21 cellular contexts compared by ENCODE assay signal in genomic region chr2:9240745-9241144, GRCh38. TPM values are rescaled to one million over a fixed set of nuclear protein-coding genes. Genes with fewer than 3 reads are reported as not detected.
DNase-seq lines count a peak whose midpoint lies in the region; ATAC-seq and TF ChIP-seq lines count a peak whose summit lies in the region.
"Had no signal": no experiment of that assay in that cellular context is flagged by ENCODE, and none has a peak within 500 bp of the region (broad histone marks: within the 10 kb centered on the region; RNA-seq: fewer than 3 reads in every experiment).

No MANE protein-coding gene starts in this region.

- CTCF ChIA-PET in IMR-90 (lab: Yijun Ruan, JAX): no interaction called here

- H2BK15ac ChIP-seq in IMR-90 (ENCODE audit: low read depth, low read length): no peak overlapping the region

- H4K20me1 ChIP-seq in IMR-90 (ENCODE audit: insufficient read depth, low read length): peaks cover 11% of the 10 kb centered on the region; the same call in 1 of the 2 replicates

- peaks cover 3% of the 10 kb centered on the region for H3K4me1 Mint-ChIP-seq in activated CD4-positive, alpha-beta T cell treated with anti-CD3 and anti-CD28 coated beads, Interleukin-2, amount 10 ng/mL, durations not matched to agents 24 days and 14 days
- peaks cover 82% of the 10 kb centered on the region for H3K4me1 Mint-ChIP-seq in chondrocyte (ENCODE audit: low read depth)
- H3K4me1 Mint-ChIP-seq in nephron: peaks cover 66% of the 10 kb centered on the region
- H3K4me1 Mint-ChIP-seq: stimulated activated naive B cell treated with anti-CD40 and anti-IgM and Interleukin-4, amounts not matched to agents 10 μg/mL and 1 μg/mL and 100 μg/mL, for 72 hours had no signal

- no peaks in the 10 kb centered on the region for H3K36me3 Mint-ChIP-seq in activated CD4-positive, alpha-beta T cell treated with anti-CD3 and anti-CD28 coated beads, Interleukin-2, amount 10 ng/mL, durations not matched to agents 24 days and 14 days (ENCODE audit: low read depth)
- H3K36me3 Mint-ChIP-seq in chondrocyte (ENCODE audit: low read depth) (peaks cover 2% of the 10 kb centered on the region), nephron (ENCODE audit: low read depth) (no peaks in the 10 kb centered on the region)
- H3K36me3 Mint-ChIP-seq: activated naive CD8-positive, alpha-beta T cell; mesothelial cell of epicardium; stimulated activated naive B cell treated with anti-CD40 and anti-IgM and Interleukin-4, amounts not matched to agents 10 μg/mL and 1 μg/mL and 100 μg/mL, for 72 hours had no signal

- intact Hi-C loops in activated CD4-positive, alpha-beta T cell treated with anti-CD3 and anti-CD28 coated beads, Interleukin-2, amount 10 ng/mL, durations not matched to agents 24 days and 14 days (cut with micrococcal nuclease): no loop called here
- intact Hi-C loops in IMR-90 (cut with micrococcal nuclease): no loop called here

- ATAC-seq in IMR-90 (ENCODE audit: low read depth) (no peak), GM18520 (IDR thresholded peaks at IDR 0.05; ENCODE audit: unreplicated experiment) (no peak)
- ATAC-seq: A549; stimulated activated naive B cell treated with anti-CD40 and anti-IgM and Interleukin-4, amounts not matched to agents 10 μg/mL and 1 μg/mL and 100 μg/mL, for 72 hours had no signal

- H2AK9ac ChIP-seq in IMR-90 (replicated peaks; ENCODE audit: low read depth, low read length, poor library complexity): no peak overlapping the region

- H3K56ac ChIP-seq in IMR-90 (ENCODE audit: extremely low read depth, insufficient read depth, low read length): no peak overlapping the region

- peak overlapping the region; percentile 49; the same call in 1 of the 2 replicates for H4K5ac ChIP-seq in IMR-90 (ENCODE audit: low read depth, low read length)

- H3K27me3 Mint-ChIP-seq in activated CD4-positive, alpha-beta T cell treated with anti-CD3 and anti-CD28 coated beads, Interleukin-2, amount 10 ng/mL, durations not matched to agents 24 days and 14 days: no peaks in the 10 kb centered on the region
- no peaks in the 10 kb centered on the region for H3K27me3 Mint-ChIP-seq in chondrocyte (ENCODE audit: low read depth)
- H3K27me3 Mint-ChIP-seq in nephron (ENCODE audit: low read depth): no peaks in the 10 kb centered on the region
- H3K27me3 Mint-ChIP-seq: activated naive CD8-positive, alpha-beta T cell; stimulated activated naive B cell treated with anti-CD40 and anti-IgM and Interleukin-4, amounts not matched to agents 10 μg/mL and 1 μg/mL and 100 μg/mL, for 72 hours had no signal

- H3K79me1 ChIP-seq in IMR-90 (ENCODE audit: low read depth in 1 of 2, low read length in 2 of 2): peaks cover 54 to 87% of the 10 kb centered on the region in 2 experiments

- H3K4me3 ChIP-seq in IMR-90 (ENCODE audit: insufficient read depth, low read depth, low read length): no peak overlapping the region
- H3K4me3 ChIP-seq: A549, dorsolateral prefrontal cortex, esophagus muscularis mucosa, heart left ventricle, sigmoid colon, upper lobe of left lung had no signal

- H3K4ac ChIP-seq in IMR-90 (ENCODE audit: low read depth, low read length): no peak overlapping the region

- BruUV-seq in IMR-90 (replicated peaks; lab: Mats Ljungman, UMichigan): no TSS peak

- H3K4me3 Mint-ChIP-seq in activated CD4-positive, alpha-beta T cell treated with anti-CD3 and anti-CD28 coated beads, Interleukin-2, amount 10 ng/mL, durations not matched to agents 24 days and 14 days: no peak overlapping the region
- no peak overlapping the region for H3K4me3 Mint-ChIP-seq in chondrocyte (ENCODE audit: unreplicated experiment)
- no peak overlapping the region for H3K4me3 Mint-ChIP-seq in nephron
- H3K4me3 Mint-ChIP-seq: activated naive CD8-positive, alpha-beta T cell; mesothelial cell of epicardium; stimulated activated naive B cell treated with anti-CD40 and anti-IgM and Interleukin-4, amounts not matched to agents 10 μg/mL and 1 μg/mL and 100 μg/mL, for 72 hours had no signal

- no peaks in the 10 kb centered on the region; the same call in 1 of the 2 replicates for H3K36me3 ChIP-seq in IMR-90 (ENCODE audit: control insufficient read depth, insufficient read depth, low read length)
- H3K36me3 ChIP-seq: esophagus muscularis mucosa, heart left ventricle, sigmoid colon, upper lobe of left lung had no signal

- H3K23ac ChIP-seq in IMR-90 (ENCODE audit: low read depth, low read length): no peak overlapping the region

- H3K9me3 Mint-ChIP-seq in activated CD4-positive, alpha-beta T cell treated with anti-CD3 and anti-CD28 coated beads, Interleukin-2, amount 10 ng/mL, durations not matched to agents 24 days and 14 days: no peaks in the 10 kb centered on the region
- no peaks in the 10 kb centered on the region for H3K9me3 Mint-ChIP-seq in chondrocyte (ENCODE audit: low read depth)
- H3K9me3 Mint-ChIP-seq in nephron: no peaks in the 10 kb centered on the region
- H3K9me3 Mint-ChIP-seq: mesothelial cell of epicardium; stimulated activated naive B cell treated with anti-CD40 and anti-IgM and Interleukin-4, amounts not matched to agents 10 μg/mL and 1 μg/mL and 100 μg/mL, for 72 hours had no signal

- H2AK5ac ChIP-seq in IMR-90 (ENCODE audit: low read depth, low read length): no peak overlapping the region

- POLR2A ChIA-PET in IMR-90 (lab: Charles Lee; ENCODE audit: unreplicated experiment): interaction anchor here (0.5 kb wide), 1 partner anchor 84 kb away, joined by 7 read pairs; no protein-coding TSS in a partner anchor

- H3K9me3 ChIP-seq in IMR-90 (ENCODE audit: control insufficient read depth, insufficient read depth, low read length): no peaks in the 10 kb centered on the region
- H3K9me3 ChIP-seq: A549, esophagus muscularis mucosa, heart left ventricle, sigmoid colon, upper lobe of left lung had no signal

- no peak overlapping the region for H3K4me2 ChIP-seq in IMR-90 (ENCODE audit: low read depth, low read length)
- H3K4me2 ChIP-seq: A549 had no signal

- dilution Hi-C loops in IMR-90 (cut with HindIII; ENCODE audit: low sequenced_read_pairs, unreplicated experiment): no loop called here

- DNase-seq in activated CD4-positive, alpha-beta T cell treated with anti-CD3 and anti-CD28 coated beads, Interleukin-2, amount 50 U/mL, for 48 hours: peak; percentile 18 to 34
- no peak for DNase-seq in activated CD4-positive, alpha-beta T cell treated with anti-CD3 and anti-CD28 coated beads, Interleukin-2, amount 10 ng/mL, durations not matched to agents 24 days and 14 days
- DNase-seq in IMR-90 (no peak), chondrocyte (ENCODE audit: low spot score) (no peak), GM20000 (ENCODE audit: low spot score) (no peak), NCI-H526 (lab: John Stamatoyannopoulos, UW) (no peak)
- DNase-seq: DMS79 treated with DMSO at 0.1 percent for 48 hours; heart left ventricle; MV-4-11; NCI-H2081 treated with DMSO at 0.1 percent for 48 hours; sigmoid colon; stimulated activated naive B cell treated with anti-CD40 and anti-IgM and Interleukin-4, amounts not matched to agents 10 μg/mL and 1 μg/mL and 100 μg/mL, for 72 hours; upper lobe of left lung had no signal

- WGBS in IMR-90 (ENCODE audit: extremely low coverage in 2 of 2, insufficient read length in 1 of 2), 2 experiments: 89% methylated on average over 4 of the region's 4 CpGs; no CpG with 5 or more reads in 1 of the 2 experiments

- H3K9ac ChIP-seq in IMR-90 (ENCODE audit: low read depth, low read length): no peak overlapping the region

- H3K27ac Mint-ChIP-seq in activated CD4-positive, alpha-beta T cell treated with anti-CD3 and anti-CD28 coated beads, Interleukin-2, amount 10 ng/mL, durations not matched to agents 24 days and 14 days: no peak overlapping the region
- peak overlapping the region; percentile 77 for H3K27ac Mint-ChIP-seq in chondrocyte (ENCODE audit: unreplicated experiment)
- peak overlapping the region in 2 of 3 experiments; percentile 62 to 69 for H3K27ac Mint-ChIP-seq in nephron
- H3K27ac Mint-ChIP-seq: activated naive CD8-positive, alpha-beta T cell; mesothelial cell of epicardium; stimulated activated naive B cell treated with anti-CD40 and anti-IgM and Interleukin-4, amounts not matched to agents 10 μg/mL and 1 μg/mL and 100 μg/mL, for 72 hours had no signal

- H4K8ac ChIP-seq in IMR-90 (ENCODE audit: low read depth in 2 of 2, low read length in 2 of 2): peak overlapping the region in 1 of 2 experiments; percentile 66; a peak in 2 of 4 replicates

- peaks cover 33% of the 10 kb centered on the region for H3K9me1 ChIP-seq in IMR-90 (ENCODE audit: insufficient read depth, low read length)

- no peak overlapping the region for H4K91ac ChIP-seq in IMR-90 (ENCODE audit: insufficient read depth, low read depth, low read length)

- no peaks in the 10 kb centered on the region for H3K27me3 ChIP-seq in IMR-90 (ENCODE audit: control insufficient read depth, insufficient read depth, low read length)
- H3K27me3 ChIP-seq: dorsolateral prefrontal cortex, esophagus muscularis mucosa, heart left ventricle, sigmoid colon, upper lobe of left lung had no signal

- in situ Hi-C loops in IMR-90 (cut with MboI; ENCODE audit: low sequenced_read_pairs): no loop called here

- H3K27ac ChIP-seq in IMR-90 (ENCODE audit: insufficient read depth, low read length): no peak overlapping the region
- H3K27ac ChIP-seq: A549, C4-2B, dorsolateral prefrontal cortex had no signal

- H3K14ac ChIP-seq in IMR-90 (replicated peaks; ENCODE audit: low read depth, low read length): no peak overlapping the region

- H2AFZ ChIP-seq in IMR-90 (replicated peaks; ENCODE audit: low read length, poor library complexity): no peak overlapping the region

- no peak overlapping the region for H2BK5ac ChIP-seq in IMR-90 (ENCODE audit: low read depth, low read length, poor library complexity, severe bottlenecking)

- H3K4me1 ChIP-seq in IMR-90 (ENCODE audit: control insufficient read depth, insufficient read depth, low read length): peaks cover 20% of the 10 kb centered on the region

- no peak overlapping the region for H2BK120ac ChIP-seq in IMR-90 (ENCODE audit: low read depth, low read length)

- no peak overlapping the region for H3K18ac ChIP-seq in IMR-90 (ENCODE audit: low read depth, low read length)

- TF ChIP-seq POLR2A in IMR-90 (IDR thresholded peaks at IDR 0.05; ENCODE audit: low read depth, low read length): no peak

- H2BK20ac ChIP-seq in IMR-90 (ENCODE audit: low read depth, low read length): no peak overlapping the region

- TF ChIP-seq CTCF in IMR-90 (conservative IDR thresholded peaks at IDR 0.05; ENCODE audit: low read depth, low read length): no peak
- no peak for TF ChIP-seq CTCF in chondrocyte (IDR thresholded peaks at IDR 0.05)
- TF ChIP-seq CTCF in nephron (IDR thresholded peaks at IDR 0.05; ENCODE audit: unreplicated experiment in 3 of 3): no peak
- no peak for TF ChIP-seq CTCF in GM20000 (IDR thresholded peaks at IDR 0.05; ENCODE audit: extremely low read depth, missing control alignments)

- TF ChIP-seq RAD21 in IMR-90 (IDR thresholded peaks at IDR 0.05; ENCODE audit: low read length): no peak

RNA-seq across cellular contexts. Expression of gene ASAP2, which starts 34.1 kb away (rescaled TPM):
- total RNA-seq in activated CD4-positive, alpha-beta T cell treated with anti-CD3 and anti-CD28 coated beads, Interleukin-2, amount 10 ng/mL, durations not matched to agents 24 days and 14 days: 0.40 and 0.83 TPM in 2 replicates
- total RNA-seq in IMR-90 (2012; rRNA removed) (19.7 and 26.9 TPM in 2 replicates), chondrocyte (60.7 to 73.2 TPM (median 61.5 TPM) in 3 replicates)
- polyA plus RNA-seq in IMR-90 (2012; rRNA removed): 25.0 and 28.1 TPM in 2 replicates
- polyA plus RNA-seq in IMR-90 (2012; cell fraction: cytosol; rRNA removed): 10.0 and 11.4 TPM in 2 replicates
- polyA plus RNA-seq in IMR-90 (2012; cell fraction: nucleus; rRNA removed; ENCODE audit: low replicate concordance): 23.8 and 56.1 TPM in 2 replicates

Comparison
In these comparisons a context has a peak if more than half of its experiments do, and no peak if none do; other contexts are left out.
1. DNase-seq: peak in activated CD4-positive, alpha-beta T cell treated with anti-CD3 and anti-CD28 coated beads, Interleukin-2, amount 50 U/mL, for 48 hours (2 of 2); none in activated CD4-positive, alpha-beta T cell treated with anti-CD3 and anti-CD28 coated beads, Interleukin-2, amount 10 ng/mL, durations not matched to agents 24 days and 14 days (single experiment), IMR-90 (single experiment), chondrocyte (single experiment), GM20000 (single experiment) and NCI-H526 (0 of 2).
2. RNA of gene ASAP2, which starts 34.1 kb away (total RNA-seq): 60.7 to 73.2 TPM in chondrocyte and 19.7 to 26.9 TPM in IMR-90; 0.40 to 0.83 TPM in activated CD4-positive, alpha-beta T cell treated with anti-CD3 and anti-CD28 coated beads, Interleukin-2, amount 10 ng/mL, durations not matched to agents 24 days and 14 days; every median in the first group is over 10 times any median in the second.